Comparison of ENCODE assay signal across 11 cellular contexts in genomic region chr19:47357788-47358680, GRCh38. TPM values are rescaled to one million over a fixed set of nuclear protein-coding genes. Genes with fewer than 3 reads are reported as not detected.
A peak's percentile ranks its signal among the peaks of the same experiment; 100 is the strongest.
DNase-seq lines count a peak whose midpoint lies in the region; ATAC-seq and TF ChIP-seq lines count a peak whose summit lies in the region.
"Had no signal": no experiment of that assay in that cellular context is flagged by ENCODE, and none has a peak within 500 bp of the region (broad histone marks: within the 10 kb centered on the region; RNA-seq: fewer than 3 reads in every experiment).

No MANE protein-coding gene starts in this region.

- in situ Hi-C loops in brain microvascular endothelial cell (cut with HindIII; ENCODE audit: low pct_ligation_motif_present, low sequenced_read_pairs) = no loop called here

- peaks cover 3% of the 10 kb centered on the region for H4K20me1 ChIP-seq in osteoblast (ENCODE audit: insufficient read depth, low read length)

- DNase-seq in NCI-H82 (lab: John Stamatoyannopoulos, UW) (peak; percentile 42), NCI-H82 treated with DMSO at 0.1 percent for 48 hours (lab: John Stamatoyannopoulos, UW; ENCODE audit: unreplicated experiment) (no peak), HT-29 (ENCODE audit: low spot score) (peak; percentile 35), brain microvascular endothelial cell (peak; percentile 7), osteoblast (ENCODE audit: insufficient read length, low spot score, missing footprints) (peak; percentile 38), NCI-H1092 (lab: John Stamatoyannopoulos, UW) (no peak), NCI-H446 treated with DMSO at 0.1 percent for 48 hours (lab: John Stamatoyannopoulos, UW) (no peak)
- DNase-seq: aorta, NCI-H187 had no signal

- no peaks in the 10 kb centered on the region for H3K9me3 ChIP-seq in osteoblast (ENCODE audit: low read depth, low read length)

- H3K79me2 ChIP-seq in osteoblast (ENCODE audit: insufficient read depth, low read length) = peaks cover 17% of the 10 kb centered on the region

- TF ChIP-seq CTCF in brain microvascular endothelial cell (IDR thresholded peaks at IDR 0.05; ENCODE audit: low read depth, low read length, missing control alignments) (peak; percentile 55), osteoblast (IDR thresholded peaks at IDR 0.05; ENCODE audit: extremely low read depth, low read depth, low read length) (no peak)

- H3K27me3 ChIP-seq in brain microvascular endothelial cell (replicated peaks) = no peaks in the 10 kb centered on the region
- H3K27me3 ChIP-seq in osteoblast (ENCODE audit: insufficient read depth, low read length) = no peaks in the 10 kb centered on the region

- peaks cover 87% of the 10 kb centered on the region for H3K36me3 ChIP-seq in brain microvascular endothelial cell (replicated peaks)
- peaks cover 80% of the 10 kb centered on the region for H3K36me3 ChIP-seq in osteoblast (ENCODE audit: insufficient read depth, low read length)

- H3K4me1 ChIP-seq in osteoblast (ENCODE audit: insufficient read depth, low read length) = no peaks in the 10 kb centered on the region

- no peak overlapping the region for H3K4me2 ChIP-seq in osteoblast (ENCODE audit: insufficient read depth, low read length)

- no peak overlapping the region for H3K27ac ChIP-seq in brain microvascular endothelial cell
- no peak overlapping the region for H3K27ac ChIP-seq in osteoblast (ENCODE audit: low read depth, low read length)

- ATAC-seq in GM18858 (IDR thresholded peaks at IDR 0.05; ENCODE audit: unreplicated experiment) = no peak

- H2AFZ ChIP-seq in osteoblast (ENCODE audit: low read length) = no peak overlapping the region

- H3K4me3 ChIP-seq in brain microvascular endothelial cell (ENCODE audit: low read depth, low read length) = no peak overlapping the region
- no peak overlapping the region for H3K4me3 ChIP-seq in osteoblast (ENCODE audit: insufficient read depth, low read length)

RNA-seq across cellular contexts. Expression of gene DHX34, which starts 8.9 kb away (rescaled TPM):
- total RNA-seq in HT-29 (2014; rRNA removed; shearing (Covaris generic)) = 85.4 and 88.4 TPM in 2 replicates
- 10.9 and 12.7 TPM in 2 replicates for total RNA-seq in osteoblast

RNA-seq across cellular contexts. Expression of gene C5AR2, which starts 26.1 kb away (rescaled TPM):
- not detected in 2 replicates for total RNA-seq in HT-29 (2014; rRNA removed; shearing (Covaris generic))
- total RNA-seq in osteoblast = 2.5 and 3.5 TPM in 2 replicates
- total RNA-seq: endothelial cell of umbilical vein had no signal

RNA-seq across cellular contexts. Expression of gene C5AR1, which starts 48.4 kb away (rescaled TPM):
- total RNA-seq in HT-29 (2014; rRNA removed; shearing (Covaris generic)) = 0.13 and 0.28 TPM in 2 replicates
- total RNA-seq in osteoblast = 0.29 and 0.72 TPM in 2 replicates

Comparison
In these comparisons a context has a peak if more than half of its experiments do, and no peak if none do; other contexts are left out.
1. DNase-seq: peak in NCI-H82 (single experiment), HT-29 (single experiment), brain microvascular endothelial cell (single experiment) and osteoblast (single experiment); none in NCI-H82 treated with DMSO at 0.1 percent for 48 hours (single experiment), NCI-H1092 (single experiment) and NCI-H446 treated with DMSO at 0.1 percent for 48 hours (single experiment).